In genomic region chr19:17302391-17303166, GRCh38 we compare ENCODE assay signal across 8 cellular contexts. TPM values are rescaled to one million over a fixed set of nuclear protein-coding genes. Genes with fewer than 3 reads are reported as not detected.
DNase-seq lines count a peak whose midpoint lies in the region; ATAC-seq, FAIRE-seq and TF ChIP-seq lines count a peak whose summit lies in the region.

No MANE protein-coding gene starts in this region.

- H3K4me3 ChIP-seq in esophagus squamous epithelium: peak overlapping the region; percentile 62 to 86 (median 81)
- peak overlapping the region; percentile 64 to 88 (median 76) for H3K4me3 ChIP-seq in pancreas

- intact Hi-C loops in esophagus squamous epithelium (cut with DNase I): no loop called here
- intact Hi-C loops in pancreas (cut with DNase I): no loop called here

- peaks cover 17 to 62% (median 36%) of the 10 kb centered on the region in 3 donors for H3K4me1 ChIP-seq in esophagus squamous epithelium
- peaks cover 5 to 30% (median 15%) of the 10 kb centered on the region in 3 donors for H3K4me1 ChIP-seq in pancreas

- H3K9me3 ChIP-seq in esophagus squamous epithelium: no peaks in the 10 kb centered on the region
- no peaks in the 10 kb centered on the region for H3K9me3 ChIP-seq in pancreas

- H3K27me3 ChIP-seq in esophagus squamous epithelium: no peaks in the 10 kb centered on the region
- no peaks in the 10 kb centered on the region for H3K27me3 ChIP-seq in pancreas

- no peak for TF ChIP-seq CTCF in esophagus squamous epithelium (IDR thresholded peaks at IDR 0.05)
- TF ChIP-seq CTCF in pancreas (IDR thresholded peaks at IDR 0.05): no peak

- WGBS in esophagus squamous epithelium, 2 donors: 0% methylated on average over 2 of the region's 29 CpGs; no CpG with 5 or more reads in 1 of the 2 donors
- WGBS in pancreas, 2 donors: 7 to 15% methylated on average over 20 to 29 of the region's 29 CpGs

- TF ChIP-seq POLR2A in esophagus squamous epithelium (IDR thresholded peaks at IDR 0.05): no peak

- ATAC-seq in pancreas: peak in 1 of 4 donors; percentile 0
- ATAC-seq in GM21786 (IDR thresholded peaks at IDR 0.05; ENCODE audit: unreplicated experiment): no peak

- H3K27ac ChIP-seq in esophagus squamous epithelium (peak overlapping the region; percentile 74 to 94 (median 82)), pancreas (peak overlapping the region; percentile 25 to 58 (median 52))

- H3K36me3 ChIP-seq in esophagus squamous epithelium: peaks cover 0 to 25% (median 0%) of the 10 kb centered on the region in 3 donors
- H3K36me3 ChIP-seq in pancreas: no peaks in the 10 kb centered on the region

- no peak for FAIRE-seq in pancreas (lab: Jason Lieb, UNC)

- peak; percentile 67 for DNase-seq in activated CD8-positive, alpha-beta memory T cell treated with anti-CD3 and anti-CD28 coated beads for 24 hours
- no peak for DNase-seq in activated CD8-positive, alpha-beta memory T cell treated with anti-CD3 and anti-CD28 coated beads, Interleukin-2, amount 50 U/mL, for 48 hours
- DNase-seq in UCSD-AML1 (lab: John Stamatoyannopoulos, UW; ENCODE audit: unreplicated experiment) (peak; percentile 34), esophagus squamous epithelium (lab: John Stamatoyannopoulos, UW) (no peak), pancreas (peak in 5 of 6 donors; percentile 31 to 83 (median 47)), DMS114 treated with DMSO at 0.1 percent for 48 hours (lab: John Stamatoyannopoulos, UW; ENCODE audit: unreplicated experiment) (no peak), NCI-H1092 treated with DMSO at 0.1 percent for 48 hours (lab: John Stamatoyannopoulos, UW) (no peak)

RNA-seq across cellular contexts. Expression of gene ABHD8, which starts 0.6 kb away (rescaled TPM):
- total RNA-seq in esophagus squamous epithelium (1 to 10 TPM; 2.0 to 8.4 (median 5.2) TPM), pancreas (1 to 10 TPM; 5.2 to 8.6 (median 6.0) TPM)
- 1 to 10 TPM; 8.5 TPM for polyA plus RNA-seq in pancreas

RNA-seq across cellular contexts. Expression of gene MRPL34, which starts 3.1 kb away (rescaled TPM):
- total RNA-seq in esophagus squamous epithelium: 10 to 100 TPM; 91.1 to 97.2 (median 92.8) TPM
- total RNA-seq in pancreas: 10 to 100 TPM; 32.4 to 41.9 (median 37.1) TPM
- polyA plus RNA-seq in pancreas: 10 to 100 TPM; 42.9 to 78.1 TPM

RNA-seq across cellular contexts. Expression of gene DDA1, which starts 6.8 kb away (rescaled TPM):
- total RNA-seq in esophagus squamous epithelium: 10 to 100 TPM; 16.4 to 29.0 (median 22.7) TPM
- total RNA-seq in pancreas: 10 to 100 TPM in 3 of 6 donors, 1 to 10 TPM in 3; 6.1 to 12.4 (median 9.3) TPM
- 10 to 100 TPM; 21.4 to 25.4 TPM for polyA plus RNA-seq in pancreas

RNA-seq across cellular contexts. Expression of gene ANKLE1, which starts 20.9 kb away (rescaled TPM):
- total RNA-seq in esophagus squamous epithelium (under 1 TPM in 3 of 4 donors, not detected in 1; 0.12 to 0.57 (median 0.22) TPM), pancreas (under 1 TPM in 5 of 6 donors, not detected in 1; 0.04 to 0.59 (median 0.12) TPM)
- polyA plus RNA-seq in pancreas: under 1 TPM; 0.23 to 0.35 TPM

RNA-seq across cellular contexts. Expression of gene ANO8, which starts 32.1 kb away (rescaled TPM):
- 10 to 100 TPM in 1 of 4 donors, 1 to 10 TPM in 3; 3.8 to 19.1 (median 6.5) TPM for total RNA-seq in esophagus squamous epithelium
- total RNA-seq in pancreas: 10 to 100 TPM in 1 of 6 donors, 1 to 10 TPM in 5; 4.9 to 10.2 (median 5.4) TPM
- 10 to 100 TPM in 1 of 2 donors, 1 to 10 TPM in 1; 7.1 to 19.0 TPM for polyA plus RNA-seq in pancreas

Comparison
In these comparisons a context has a peak if more than half of its experiments do, and no peak if none do; other contexts are left out.
1. DNase-seq: peak in activated CD8-positive, alpha-beta memory T cell treated with anti-CD3 and anti-CD28 coated beads for 24 hours (single experiment), UCSD-AML1 (single experiment) and pancreas (5 of 6); none in activated CD8-positive, alpha-beta memory T cell treated with anti-CD3 and anti-CD28 coated beads, Interleukin-2, amount 50 U/mL, for 48 hours (single experiment), esophagus squamous epithelium (single experiment), DMS114 treated with DMSO at 0.1 percent for 48 hours (single experiment) and NCI-H1092 treated with DMSO at 0.1 percent for 48 hours (single experiment).